ENCODE assay signal across 1 cellular context in genomic region chr3:153274521-153274920, GRCh38.
TF ChIP-seq lines count a peak whose summit lies in the region.

No MANE protein-coding gene starts in this region.

TF ChIP-seq in SK-N-SH, 30 proteins besides CTCF, POLR2A, EP300 and RAD21 (continued from another document):
- TF ChIP-seq ZBTB33 (IDR thresholded peaks at IDR 0.05; ENCODE audit: borderline replicate concordance, low read depth) (no peak), FOSL2 (IDR thresholded peaks at IDR 0.05; ENCODE audit: borderline replicate concordance, low read depth) (no peak)
TF ChIP-seq in SK-N-SH: peak in this region for 0.
